In genomic region chr19:6414793-6415591, GRCh38 we compare ENCODE assay signal across 22 cellular contexts. TPM values are rescaled to one million over a fixed set of nuclear protein-coding genes. Genes with fewer than 3 reads are reported as not detected.
DNase-seq lines count a peak whose midpoint lies in the region; ATAC-seq, FAIRE-seq and TF ChIP-seq lines count a peak whose summit lies in the region.
"Had no signal": no experiment of that assay in that cellular context is flagged by ENCODE, and none has a peak within 500 bp of the region (broad histone marks: within the 10 kb centered on the region; RNA-seq: fewer than 3 reads in every experiment).

No MANE protein-coding gene starts in this region.

- H4K20me1 ChIP-seq in GM12878 (ENCODE audit: control insufficient read depth, insufficient read depth) (peaks cover 7% of the 10 kb centered on the region; the same call in 1 of the 2 replicates), osteoblast (ENCODE audit: insufficient read depth, low read length) (peaks cover 24% of the 10 kb centered on the region), GM23248 (ENCODE audit: insufficient read depth) (no peaks in the 10 kb centered on the region)

- H3K9ac ChIP-seq in GM12878 (ENCODE audit: control insufficient read depth, insufficient read depth, low read length) = no peak overlapping the region
- H3K9ac ChIP-seq in GM23248 = no peak overlapping the region

- H3K4me1 ChIP-seq in GM12878 (ENCODE audit: control insufficient read depth, insufficient read depth, low read length) (no peaks in the 10 kb centered on the region), osteoblast (ENCODE audit: insufficient read depth, low read length) (no peaks in the 10 kb centered on the region), GM23248 (ENCODE audit: insufficient read depth) (no peaks in the 10 kb centered on the region)

- BruUV-seq in GM12878 (replicated peaks; lab: Mats Ljungman, UMichigan) = no TSS peak

- H3K9me3 Mint-ChIP-seq in activated CD8-positive, alpha-beta memory T cell treated with anti-CD3 and anti-CD28 coated beads, Interleukin-2, amount 10 ng/mL, durations not matched to agents 7 days and 5 days (ENCODE audit: low read depth) = no peaks in the 10 kb centered on the region
- H3K9me3 Mint-ChIP-seq: IgD-negative memory B cell had no signal

- no peak overlapping the region for H3K4me3 ChIP-seq in H7 (ENCODE audit: insufficient read depth, low read depth, low read length)
- no peak overlapping the region for H3K4me3 ChIP-seq in GM12878
- H3K4me3 ChIP-seq in osteoblast (ENCODE audit: insufficient read depth, low read length) = no peak overlapping the region
- no peak overlapping the region for H3K4me3 ChIP-seq in GM23248
- H3K4me3 ChIP-seq: Peyer's patch had no signal

- peak; percentile 18; the same call in 1 of the 2 replicates for TF ChIP-seq POLR2A in GM12878 (IDR thresholded peaks at IDR 0.05; ENCODE audit: low read depth, low read length)

- TF ChIP-seq EP300 in GM12878 (IDR thresholded peaks at IDR 0.05; ENCODE audit: borderline replicate concordance in 1 of 2, control insufficient read depth in 1 of 2, low read depth in 2 of 2, low read length in 2 of 2) = no peak

- no peak overlapping the region for H3K27ac Mint-ChIP-seq in activated CD8-positive, alpha-beta memory T cell treated with anti-CD3 and anti-CD28 coated beads, Interleukin-2, amount 10 ng/mL, durations not matched to agents 7 days and 5 days

- no peak for FAIRE-seq in GM12878 (lab: Jason Lieb, UNC)
- FAIRE-seq: H54 had no signal

- RAD21 ChIA-PET in GM12878 (lab: Charles Lee; ENCODE audit: unreplicated experiment) = no interaction called here

- H3K9me2 ChIP-seq in GM23248 (ENCODE audit: insufficient read depth) = no peaks in the 10 kb centered on the region

- in situ Hi-C loops in GM12878 (cut with MboI) = no loop called here
- in situ Hi-C loops in GM23248 (cut with MboI) = no loop called here

- H3K79me2 ChIP-seq in GM12878 (ENCODE audit: control insufficient read depth, insufficient read depth, low read length) (peaks cover 5% of the 10 kb centered on the region), osteoblast (ENCODE audit: insufficient read depth, low read length) (peaks cover 25% of the 10 kb centered on the region), GM23248 (ENCODE audit: insufficient read depth) (peaks cover 27% of the 10 kb centered on the region)

- POLR2A ChIA-PET in GM12878 (lab: Charles Lee) = no interaction called here

- no peak for TF ChIP-seq RAD21 in GM12878 (IDR thresholded peaks at IDR 0.05; ENCODE audit: insufficient read depth, low read depth, low read length)

- H3K4me2 ChIP-seq in GM12878 (ENCODE audit: control insufficient read depth, insufficient read depth) = no peak overlapping the region
- H3K4me2 ChIP-seq in osteoblast (ENCODE audit: insufficient read depth, low read length) = no peak overlapping the region
- H3K4me2 ChIP-seq in GM23248 (ENCODE audit: unreplicated experiment) = no peak overlapping the region

- DNase-seq in activated CD8-positive, alpha-beta memory T cell treated with anti-CD3 and anti-CD28 coated beads for 24 hours = peak; percentile 56
- DNase-seq in activated CD8-positive, alpha-beta memory T cell treated with anti-CD3 and anti-CD28 coated beads, Interleukin-2, amount 10 ng/mL, durations not matched to agents 7 days and 5 days = no peak
- DNase-seq in H7 = peak; percentile 66
- no peak for DNase-seq in GM12878 (ENCODE audit: low read depth, low spot score)
- peak; percentile 82 for DNase-seq in osteoblast (ENCODE audit: insufficient read length, low spot score, missing footprints)
- DNase-seq in GM23248 = no peak
- DNase-seq in NCI-H226 = no peak
- no peak for DNase-seq in NCI-H2171 treated with DMSO at 0.1 percent for 48 hours (lab: John Stamatoyannopoulos, UW)
- DNase-seq: 8988T; GDM1; NCI-H1105; NCI-H2081; NCI-H510A; NCI-H748 treated with DMSO at 0.1 percent for 48 hours; NK-92 treated with Interleukin-12 subunit alpha and Interleukin-12 subunit beta, amount 100 ng/mL, for 24 hours; Peyer's patch; SIG-M5 had no signal

- H3K27me3 Mint-ChIP-seq in activated CD8-positive, alpha-beta memory T cell treated with anti-CD3 and anti-CD28 coated beads, Interleukin-2, amount 10 ng/mL, durations not matched to agents 7 days and 5 days = no peaks in the 10 kb centered on the region
- H3K27me3 Mint-ChIP-seq: IgD-negative memory B cell had no signal

- 94% methylated on average over 47 of the region's 47 CpGs for WGBS in GM12878 (ENCODE audit: insufficient coverage, insufficient replicate concordance, low lambda C conversion rate, missing lambda C conversion rate)
- 94 to 95% methylated on average over 39 to 46 of the region's 47 CpGs for WGBS in GM23248 (ENCODE audit: low coverage in 1 of 2, low lambda C conversion rate in 2 of 2, missing lambda C conversion rate in 2 of 2), 2 experiments

- no peaks in the 10 kb centered on the region for H3K27me3 ChIP-seq in H7 (ENCODE audit: control insufficient read depth, insufficient read depth, low read length)
- H3K27me3 ChIP-seq in GM12878 (replicated peaks in 1 of 2; ENCODE audit: control insufficient read depth in 2 of 2, insufficient read depth in 2 of 2, low read length in 1 of 2) = no peaks in the 10 kb centered on the region
- H3K27me3 ChIP-seq in osteoblast (ENCODE audit: insufficient read depth, low read length) = no peaks in the 10 kb centered on the region
- H3K27me3 ChIP-seq in GM23248 (replicated peaks; ENCODE audit: insufficient read depth) = no peaks in the 10 kb centered on the region
- H3K27me3 ChIP-seq: Peyer's patch had no signal

- H3K36me3 ChIP-seq in H7 (replicated peaks; ENCODE audit: control insufficient read depth, insufficient read depth, low read length) = peaks cover 35% of the 10 kb centered on the region
- H3K36me3 ChIP-seq in GM12878 (ENCODE audit: control insufficient read depth in 2 of 2, insufficient read depth in 2 of 2, low read length in 1 of 2) = peaks cover 22 to 45% of the 10 kb centered on the region in 2 experiments; a peak in 3 of 4 replicates
- H3K36me3 ChIP-seq in osteoblast (ENCODE audit: insufficient read depth, low read length) = peaks cover 55% of the 10 kb centered on the region
- peaks cover 10% of the 10 kb centered on the region for H3K36me3 ChIP-seq in GM23248 (ENCODE audit: low read depth)

- intact Hi-C loops in GM12878 (cut with micrococcal nuclease; ENCODE audit: unreplicated experiment) = no loop called here

- no peaks in the 10 kb centered on the region for H3K4me1 Mint-ChIP-seq in activated CD8-positive, alpha-beta memory T cell treated with anti-CD3 and anti-CD28 coated beads, Interleukin-2, amount 10 ng/mL, durations not matched to agents 7 days and 5 days
- H3K4me1 Mint-ChIP-seq: IgD-negative memory B cell had no signal

- H3K27ac ChIP-seq in GM12878 (ENCODE audit: control insufficient read depth, insufficient read depth) = no peak overlapping the region
- no peak overlapping the region for H3K27ac ChIP-seq in osteoblast (ENCODE audit: low read depth, low read length)
- no peak overlapping the region for H3K27ac ChIP-seq in GM23248
- H3K27ac ChIP-seq: HL-60, Peyer's patch had no signal

- ATAC-seq in activated CD8-positive, alpha-beta memory T cell treated with anti-CD3 and anti-CD28 coated beads, Interleukin-2, amount 10 ng/mL, durations not matched to agents 7 days and 5 days = no peak
- no peak for ATAC-seq in GM12878

- H3K4me3 Mint-ChIP-seq in activated CD8-positive, alpha-beta memory T cell treated with anti-CD3 and anti-CD28 coated beads, Interleukin-2, amount 10 ng/mL, durations not matched to agents 7 days and 5 days = no peak overlapping the region
- H3K4me3 Mint-ChIP-seq: IgD-negative memory B cell had no signal

- peaks cover 5% of the 10 kb centered on the region; the same call in 1 of the 2 replicates for H3F3A ChIP-seq in GM23248 (ENCODE audit: insufficient read depth)

- H2AFZ ChIP-seq in GM12878 (ENCODE audit: control insufficient read depth, low read depth, low read length) (no peak overlapping the region), osteoblast (ENCODE audit: low read length) (no peak overlapping the region), GM23248 (no peak overlapping the region)

- SMC1A ChIA-PET in GM12878 (lab: Charles Lee; ENCODE audit: uncharacterized antibody, unreplicated experiment) = no interaction called here

- CTCF ChIA-PET in activated CD8-positive, alpha-beta memory T cell treated with anti-CD3 and anti-CD28 coated beads, Interleukin-2, amount 10 ng/mL, durations not matched to agents 7 days and 5 days (lab: Charles Lee) = no interaction called here
- CTCF ChIA-PET in GM12878 (lab: Yijun Ruan, JAX) = no interaction called here

- peaks cover 28% of the 10 kb centered on the region for H3K36me3 Mint-ChIP-seq in activated CD8-positive, alpha-beta memory T cell treated with anti-CD3 and anti-CD28 coated beads, Interleukin-2, amount 10 ng/mL, durations not matched to agents 7 days and 5 days
- H3K36me3 Mint-ChIP-seq: IgD-negative memory B cell had no signal

- H3K9me3 ChIP-seq in GM12878 (replicated peaks; ENCODE audit: control insufficient read depth, insufficient read depth, low read length) (no peaks in the 10 kb centered on the region), osteoblast (ENCODE audit: low read depth, low read length) (no peaks in the 10 kb centered on the region), GM23248 (ENCODE audit: low read depth) (no peaks in the 10 kb centered on the region)
- H3K9me3 ChIP-seq: Peyer's patch had no signal

- TF ChIP-seq CTCF in GM12878 (IDR thresholded peaks at IDR 0.05 in 2 of 3, conservative IDR thresholded peaks at IDR 0.05 in 1 of 3; ENCODE audit: control insufficient read depth in 2 of 3, extremely low read depth in 1 of 3, insufficient read depth in 1 of 3, low read depth in 3 of 3, low read length in 3 of 3) (no peak), osteoblast (IDR thresholded peaks at IDR 0.05; ENCODE audit: extremely low read depth, low read depth, low read length) (no peak)

RNA-seq across cellular contexts. Expression of gene KHSRP, which starts 9.6 kb away (rescaled TPM):
- 100 to 1,000 TPM; 341 to 364 TPM for total RNA-seq in activated CD8-positive, alpha-beta memory T cell treated with anti-CD3 and anti-CD28 coated beads, Interleukin-2, amount 10 ng/mL, durations not matched to agents 7 days and 5 days
- 223 and 266 TPM in 2 replicates for total RNA-seq in H7 (2014; rRNA removed; shearing (Covaris generic))
- 69.0 and 80.4 TPM in 2 replicates for total RNA-seq in GM12878 (2013; cell fraction: nucleolus; rRNA removed)
- 111 and 121 TPM in 2 replicates for total RNA-seq in GM12878 (2014; rRNA removed)
- 71.8 and 79.8 TPM in 2 replicates for total RNA-seq in GM12878 (2014; rRNA removed; fragmentation: Illumina TruSeq; extraction: Trizol)
- 411 and 440 TPM in 2 replicates for total RNA-seq in GM12878 (2021)
- polyA plus RNA-seq in GM12878 (2011; ENCODE audit: low read depth) = 115 TPM
- polyA plus RNA-seq in GM12878 (2011; rRNA removed) = 71.1 and 84.3 TPM in 2 replicates
- 79.1 and 116 TPM in 2 replicates for polyA plus RNA-seq in GM12878 (2011; cell fraction: cytosol; rRNA removed)
- polyA plus RNA-seq in GM12878 (2011; cell fraction: nucleus; rRNA removed) = 175 and 222 TPM in 2 replicates
- 189 and 262 TPM in 2 replicates for polyA plus RNA-seq in GM12878 (2012)
- polyA plus RNA-seq in GM12878 (2014; fragmentation: Illumina TruSeq; extraction: Trizol) = 118 and 142 TPM in 2 replicates
- 1 to 10 TPM; 4.8 to 6.4 TPM for polyA plus RNA-seq in GM12878 (2014; fragmentation: Nextera tagmentation; extraction: Ambion mirVana)
- 229 and 318 TPM in 2 replicates for polyA plus RNA-seq in GM12878 (2014; rRNA removed)
- 10 to 100 TPM; 38.5 to 40.1 TPM for polyA plus RNA-seq in GM12878 (2016; fragmentation: Nextera tagmentation; extraction: Ambion mirVana)
- 101 and 116 TPM in 2 replicates for polyA minus RNA-seq in GM12878 (2011; rRNA and poly(A)+ RNA removed)
- 104 and 123 TPM in 2 replicates for polyA minus RNA-seq in GM12878 (2011; cell fraction: cytosol; rRNA and poly(A)+ RNA removed)
- polyA minus RNA-seq in GM12878 (2011; cell fraction: nucleus; rRNA and poly(A)+ RNA removed) = 61.7 and 95.5 TPM in 2 replicates
- total RNA-seq in osteoblast = 89.9 and 90.5 TPM in 2 replicates
- 55.1 and 61.6 TPM in 2 replicates for total RNA-seq in GM23248 (2014; rRNA removed; shearing (Covaris generic))
- polyA plus RNA-seq in GM23248 (2016; fragmentation: Nextera tagmentation; extraction: Ambion mirVana) = 16.9 and 17.3 TPM in 2 replicates

RNA-seq across cellular contexts. Expression of gene SLC25A41, which starts 18.6 kb away (rescaled TPM):
- under 1 TPM; 0.44 to 0.52 TPM for total RNA-seq in activated CD8-positive, alpha-beta memory T cell treated with anti-CD3 and anti-CD28 coated beads, Interleukin-2, amount 10 ng/mL, durations not matched to agents 7 days and 5 days
- 0.11 and 1.2 TPM in 2 replicates for total RNA-seq in H7 (2014; rRNA removed; shearing (Covaris generic))
- total RNA-seq in GM12878 (2013; cell fraction: nucleolus; rRNA removed) = 0.37 and 0.75 TPM in 2 replicates
- total RNA-seq in GM12878 (2014; rRNA removed) (0.23 and 0.27 TPM in 2 replicates), GM12878 (2014; rRNA removed; fragmentation: Illumina TruSeq; extraction: Trizol) (0.49 and 0.55 TPM in 2 replicates), GM12878 (2021) (1.0 and 1.2 TPM in 2 replicates), osteoblast (not detected in 2 replicates)
- 0.58 TPM for polyA plus RNA-seq in GM12878 (2011; ENCODE audit: low read depth)
- polyA plus RNA-seq in GM12878 (2011; rRNA removed) (0.45 and 0.99 TPM in 2 replicates), GM12878 (2014; fragmentation: Illumina TruSeq; extraction: Trizol) (0.24 TPM in 1 of 2 replicates, not detected in the other), GM12878 (2014; fragmentation: Nextera tagmentation; extraction: Ambion mirVana) (not detected), GM12878 (2014; rRNA removed) (0.73 and 1.4 TPM in 2 replicates), GM12878 (2016; fragmentation: Nextera tagmentation; extraction: Ambion mirVana) (under 1 TPM; 0.30 to 0.37 TPM), GM23248 (2016; fragmentation: Nextera tagmentation; extraction: Ambion mirVana) (not detected in 2 replicates)
- polyA plus RNA-seq in GM12878 (2011; cell fraction: cytosol; rRNA removed) = 1.3 and 2.2 TPM in 2 replicates
- polyA plus RNA-seq in GM12878 (2011; cell fraction: nucleus; rRNA removed) = 3.5 and 3.9 TPM in 2 replicates
- 1.3 and 1.4 TPM in 2 replicates for polyA plus RNA-seq in GM12878 (2012)
- polyA minus RNA-seq in GM12878 (2011; rRNA and poly(A)+ RNA removed) = 0.51 and 0.62 TPM in 2 replicates
- not detected in 2 replicates for polyA minus RNA-seq in GM12878 (2011; cell fraction: cytosol; rRNA and poly(A)+ RNA removed)
- 0.38 TPM in 1 of 2 replicates, not detected in the other for polyA minus RNA-seq in GM12878 (2011; cell fraction: nucleus; rRNA and poly(A)+ RNA removed)
- not detected in 2 replicates for total RNA-seq in GM23248 (2014; rRNA removed; shearing (Covaris generic))
- total RNA-seq: LHCN-M2 had no signal
- polyA plus RNA-seq: AG04450, IgD-negative memory B cell had no signal

RNA-seq across cellular contexts. Expression of gene GTF2F1, which starts 22.0 kb away (rescaled TPM):
- total RNA-seq in activated CD8-positive, alpha-beta memory T cell treated with anti-CD3 and anti-CD28 coated beads, Interleukin-2, amount 10 ng/mL, durations not matched to agents 7 days and 5 days = 10 to 100 TPM; 64.7 to 77.4 TPM
- 53.6 and 59.9 TPM in 2 replicates for total RNA-seq in H7 (2014; rRNA removed; shearing (Covaris generic))
- 14.1 and 18.4 TPM in 2 replicates for total RNA-seq in GM12878 (2013; cell fraction: nucleolus; rRNA removed)
- total RNA-seq in GM12878 (2014; rRNA removed) (42.7 and 45.0 TPM in 2 replicates), GM12878 (2014; rRNA removed; fragmentation: Illumina TruSeq; extraction: Trizol) (55.4 and 57.3 TPM in 2 replicates), GM12878 (2021) (57.8 and 61.7 TPM in 2 replicates), osteoblast (47.1 and 48.1 TPM in 2 replicates)
- 32.2 TPM for polyA plus RNA-seq in GM12878 (2011; ENCODE audit: low read depth)
- polyA plus RNA-seq in GM12878 (2011; rRNA removed) (39.6 and 50.4 TPM in 2 replicates), GM12878 (2014; fragmentation: Illumina TruSeq; extraction: Trizol) (29.6 and 53.1 TPM in 2 replicates), GM12878 (2014; fragmentation: Nextera tagmentation; extraction: Ambion mirVana) (1 to 10 TPM; 4.5 to 8.7 TPM), GM12878 (2014; rRNA removed) (55.1 and 61.3 TPM in 2 replicates), GM12878 (2016; fragmentation: Nextera tagmentation; extraction: Ambion mirVana) (10 to 100 TPM; 39.2 to 46.7 TPM), GM23248 (2016; fragmentation: Nextera tagmentation; extraction: Ambion mirVana) (41.2 and 44.0 TPM in 2 replicates)
- polyA plus RNA-seq in GM12878 (2011; cell fraction: cytosol; rRNA removed) = 65.1 and 90.7 TPM in 2 replicates
- polyA plus RNA-seq in GM12878 (2011; cell fraction: nucleus; rRNA removed) = 34.5 and 62.4 TPM in 2 replicates
- polyA plus RNA-seq in GM12878 (2012) = 59.6 and 77.8 TPM in 2 replicates
- polyA minus RNA-seq in GM12878 (2011; rRNA and poly(A)+ RNA removed) = 44.7 and 60.2 TPM in 2 replicates
- polyA minus RNA-seq in GM12878 (2011; cell fraction: cytosol; rRNA and poly(A)+ RNA removed) = 25.7 and 26.8 TPM in 2 replicates
- 8.1 and 13.3 TPM in 2 replicates for polyA minus RNA-seq in GM12878 (2011; cell fraction: nucleus; rRNA and poly(A)+ RNA removed)
- 43.3 and 48.7 TPM in 2 replicates for total RNA-seq in GM23248 (2014; rRNA removed; shearing (Covaris generic))

RNA-seq across cellular contexts. Expression of gene PSPN, which starts 39.3 kb away (rescaled TPM):
- total RNA-seq in activated CD8-positive, alpha-beta memory T cell treated with anti-CD3 and anti-CD28 coated beads, Interleukin-2, amount 10 ng/mL, durations not matched to agents 7 days and 5 days = 1 to 10 TPM; 1.8 to 2.6 TPM
- total RNA-seq in H7 (2014; rRNA removed; shearing (Covaris generic)) = 1.4 and 1.7 TPM in 2 replicates
- 3.3 and 4.4 TPM in 2 replicates for total RNA-seq in GM12878 (2013; cell fraction: nucleolus; rRNA removed)
- 0.79 and 1.0 TPM in 2 replicates for total RNA-seq in GM12878 (2014; rRNA removed)
- total RNA-seq in GM12878 (2014; rRNA removed; fragmentation: Illumina TruSeq; extraction: Trizol) = 0.67 and 0.83 TPM in 2 replicates
- 1.1 and 1.2 TPM in 2 replicates for total RNA-seq in GM12878 (2021)
- polyA plus RNA-seq in GM12878 (2011; ENCODE audit: low read depth) = 0.71 TPM
- 0.50 and 0.84 TPM in 2 replicates for polyA plus RNA-seq in GM12878 (2011; rRNA removed)
- 0.93 and 0.95 TPM in 2 replicates for polyA plus RNA-seq in GM12878 (2011; cell fraction: cytosol; rRNA removed)
- 1.2 and 1.7 TPM in 2 replicates for polyA plus RNA-seq in GM12878 (2011; cell fraction: nucleus; rRNA removed)
- polyA plus RNA-seq in GM12878 (2012) = 0.77 and 0.84 TPM in 2 replicates
- 0.41 and 0.65 TPM in 2 replicates for polyA plus RNA-seq in GM12878 (2014; fragmentation: Illumina TruSeq; extraction: Trizol)
- polyA plus RNA-seq in GM12878 (2014; fragmentation: Nextera tagmentation; extraction: Ambion mirVana) = under 1 TPM; 0.27 to 0.47 TPM
- polyA plus RNA-seq in GM12878 (2014; rRNA removed) = 0.58 and 0.81 TPM in 2 replicates
- 1 to 10 TPM in 1 of 2 experiments, under 1 TPM in 1; 0.57 to 1.2 TPM for polyA plus RNA-seq in GM12878 (2016; fragmentation: Nextera tagmentation; extraction: Ambion mirVana)
- polyA minus RNA-seq in GM12878 (2011; rRNA and poly(A)+ RNA removed) = 1.0 and 1.5 TPM in 2 replicates
- 0.53 and 1.2 TPM in 2 replicates for polyA minus RNA-seq in GM12878 (2011; cell fraction: cytosol; rRNA and poly(A)+ RNA removed)
- polyA minus RNA-seq in GM12878 (2011; cell fraction: nucleus; rRNA and poly(A)+ RNA removed) = 0.60 and 1.1 TPM in 2 replicates
- total RNA-seq in osteoblast = 1.1 and 1.2 TPM in 2 replicates
- 0.22 and 0.89 TPM in 2 replicates for total RNA-seq in GM23248 (2014; rRNA removed; shearing (Covaris generic))
- 0.72 and 0.75 TPM in 2 replicates for polyA plus RNA-seq in GM23248 (2016; fragmentation: Nextera tagmentation; extraction: Ambion mirVana)

RNA-seq across cellular contexts. Expression of gene ALKBH7, which starts 42.4 kb away (rescaled TPM):
- 10 to 100 TPM; 31.9 to 45.8 TPM for total RNA-seq in activated CD8-positive, alpha-beta memory T cell treated with anti-CD3 and anti-CD28 coated beads, Interleukin-2, amount 10 ng/mL, durations not matched to agents 7 days and 5 days
- total RNA-seq in H7 (2014; rRNA removed; shearing (Covaris generic)) = 74.3 and 90.4 TPM in 2 replicates
- total RNA-seq in GM12878 (2013; cell fraction: nucleolus; rRNA removed) = 6.6 and 7.0 TPM in 2 replicates
- 57.7 and 64.9 TPM in 2 replicates for total RNA-seq in GM12878 (2014; rRNA removed)
- total RNA-seq in GM12878 (2014; rRNA removed; fragmentation: Illumina TruSeq; extraction: Trizol) = 11.8 and 15.1 TPM in 2 replicates
- 82.5 and 89.6 TPM in 2 replicates for total RNA-seq in GM12878 (2021)
- polyA plus RNA-seq in GM12878 (2011; ENCODE audit: low read depth) = 11.3 TPM
- 10.9 and 22.9 TPM in 2 replicates for polyA plus RNA-seq in GM12878 (2011; rRNA removed)
- polyA plus RNA-seq in GM12878 (2011; cell fraction: cytosol; rRNA removed) = 54.3 and 71.1 TPM in 2 replicates
- polyA plus RNA-seq in GM12878 (2011; cell fraction: nucleus; rRNA removed) = 23.7 and 27.9 TPM in 2 replicates
- polyA plus RNA-seq in GM12878 (2012) = 60.4 and 60.9 TPM in 2 replicates
- polyA plus RNA-seq in GM12878 (2014; fragmentation: Illumina TruSeq; extraction: Trizol) = 0.98 and 7.0 TPM in 2 replicates
- polyA plus RNA-seq in GM12878 (2014; fragmentation: Nextera tagmentation; extraction: Ambion mirVana) = 1 to 10 TPM in 1 of 2 experiments, under 1 TPM in 1; 0.31 to 5.8 TPM
- 58.7 and 69.6 TPM in 2 replicates for polyA plus RNA-seq in GM12878 (2014; rRNA removed)
- 10 to 100 TPM; 52.3 to 63.6 TPM for polyA plus RNA-seq in GM12878 (2016; fragmentation: Nextera tagmentation; extraction: Ambion mirVana)
- polyA minus RNA-seq in GM12878 (2011; rRNA and poly(A)+ RNA removed) = 3.7 and 14.7 TPM in 2 replicates
- polyA minus RNA-seq in GM12878 (2011; cell fraction: cytosol; rRNA and poly(A)+ RNA removed) = 4.8 and 11.5 TPM in 2 replicates
- 4.0 and 5.6 TPM in 2 replicates for polyA minus RNA-seq in GM12878 (2011; cell fraction: nucleus; rRNA and poly(A)+ RNA removed)
- 48.9 and 52.1 TPM in 2 replicates for total RNA-seq in osteoblast
- total RNA-seq in GM23248 (2014; rRNA removed; shearing (Covaris generic)) = 20.2 and 48.5 TPM in 2 replicates
- polyA plus RNA-seq in GM23248 (2016; fragmentation: Nextera tagmentation; extraction: Ambion mirVana) = 72.4 and 79.8 TPM in 2 replicates

Comparison
In these comparisons a context has a peak if more than half of its experiments do, and no peak if none do; other contexts are left out.
1. DNase-seq: peak in activated CD8-positive, alpha-beta memory T cell treated with anti-CD3 and anti-CD28 coated beads for 24 hours (single experiment), H7 (single experiment) and osteoblast (single experiment); none in activated CD8-positive, alpha-beta memory T cell treated with anti-CD3 and anti-CD28 coated beads, Interleukin-2, amount 10 ng/mL, durations not matched to agents 7 days and 5 days (single experiment), GM12878 (single experiment), GM23248 (single experiment), NCI-H226 (single experiment) and NCI-H2171 treated with DMSO at 0.1 percent for 48 hours (single experiment).